5 cellular contexts compared by ENCODE assay signal in the genomic region with DNA sequence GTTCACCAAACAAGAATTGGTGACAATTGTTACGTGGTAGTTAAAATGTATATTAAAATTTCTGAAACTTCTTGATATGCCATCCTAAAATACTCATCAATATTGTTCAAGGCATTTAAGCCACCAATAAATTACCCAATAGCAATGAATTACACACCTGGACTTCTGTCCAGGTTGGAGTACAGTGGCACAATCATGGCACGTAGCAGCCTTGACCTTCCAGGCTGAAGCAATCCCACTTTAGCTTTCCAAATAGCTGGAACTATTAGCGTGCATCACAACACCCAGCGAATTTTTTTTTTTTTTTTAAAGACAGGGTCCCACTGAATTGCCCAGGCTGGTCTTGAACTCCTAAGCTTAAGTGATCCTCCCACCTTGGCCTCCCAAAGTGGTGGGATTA.
"Had no signal": no experiment of that assay in that cellular context is flagged by ENCODE, and none has a peak within 500 bp of the region (broad histone marks: within the 10 kb centered on the region; RNA-seq: fewer than 3 reads in every experiment).

No MANE protein-coding gene starts in this region.

- ATAC-seq: GM23338 had no signal

- H3K4me2 ChIP-seq: GM23338, KMS-11 had no signal

- H2AFZ ChIP-seq: GM23338 had no signal

- DNase-seq: H9, HCEC 1CT, KBM-7 had no signal

- H3K4me3 ChIP-seq: GM23338 had no signal

- H3K27ac ChIP-seq: KMS-11 had no signal

- H3K9ac ChIP-seq: KMS-11 had no signal
